Comparison of ENCODE assay signal across 8 cellular contexts in genomic region chr2:65129276-65129612, GRCh38. TPM values are rescaled to one million over a fixed set of nuclear protein-coding genes. Genes with fewer than 3 reads are reported as not detected.
DNase-seq lines count a peak whose midpoint lies in the region; ATAC-seq and TF ChIP-seq lines count a peak whose summit lies in the region.

No MANE protein-coding gene starts in this region.

- 0% methylated on average over 9 of the region's 9 CpGs for WGBS in HUES64

- H2AFZ ChIP-seq in ACC112 (ENCODE audit: low read length, unreplicated experiment) = no peak overlapping the region

- ATAC-seq in activated naive CD8-positive, alpha-beta T cell treated with anti-CD3 and anti-CD28 coated beads, Interleukin-2, amount 10 ng/mL, durations not matched to agents 7 days and 5 days (ENCODE audit: low read depth) = no peak
- ATAC-seq in GM21381 (IDR thresholded peaks at IDR 0.05; ENCODE audit: unreplicated experiment) = no peak

- H3K4me1 ChIP-seq in ACC112 (ENCODE audit: control insufficient read depth, insufficient read depth, low read length, unreplicated experiment) (peaks cover 32% of the 10 kb centered on the region), HUES64 (ENCODE audit: insufficient read depth, low read length) (peaks cover 28% of the 10 kb centered on the region), stomach smooth muscle (ENCODE audit: control insufficient read depth, insufficient read depth, low read length) (peaks cover 18% of the 10 kb centered on the region)

- H3K9me3 Mint-ChIP-seq in activated naive CD8-positive, alpha-beta T cell treated with anti-CD3 and anti-CD28 coated beads, Interleukin-2, amount 10 ng/mL, durations not matched to agents 7 days and 5 days = no peaks in the 10 kb centered on the region

- H3K4me3 ChIP-seq in ACC112 (ENCODE audit: low read depth, low read length) (peak overlapping the region; percentile 85), HUES64 (ENCODE audit: low read length) (peak overlapping the region; percentile 99), kidney epithelial cell (ENCODE audit: low read depth, low read length) (peak overlapping the region; percentile 95), stomach smooth muscle (ENCODE audit: low read length in 2 of 2) (peak overlapping the region; percentile 92 to 96)

- CTCF ChIA-PET in GM10248 (lab: Yijun Ruan, JAX) = interaction anchor here (0.6 to 3.0 kb wide), 15 partner anchors 10 to 475 kb away, joined by 3 to 19 read pairs (median 5); no protein-coding TSS in a partner anchor

- H3K4me3 Mint-ChIP-seq in activated naive CD8-positive, alpha-beta T cell treated with anti-CD3 and anti-CD28 coated beads, Interleukin-2, amount 10 ng/mL, durations not matched to agents 7 days and 5 days = peak overlapping the region; percentile 100

- H3K9me3 ChIP-seq in HUES64 (ENCODE audit: insufficient read depth, low read depth, low read length) = no peaks in the 10 kb centered on the region
- H3K9me3 ChIP-seq in stomach smooth muscle (ENCODE audit: control insufficient read depth in 2 of 2, low read length in 2 of 2) = no peaks in the 10 kb centered on the region

- H3K79me2 ChIP-seq in ACC112 (ENCODE audit: control insufficient read depth, insufficient read depth, low read length, unreplicated experiment) = peaks cover 56% of the 10 kb centered on the region

- H3K27ac ChIP-seq in ACC112 (ENCODE audit: low read depth, low read length) (peak overlapping the region; percentile 75), HUES64 (ENCODE audit: low read depth, low read length) (peak overlapping the region; percentile 98; the same call in 1 of the 2 replicates), stomach smooth muscle (ENCODE audit: low read length) (peak overlapping the region; percentile 95)

- H3K27me3 Mint-ChIP-seq in activated naive CD8-positive, alpha-beta T cell treated with anti-CD3 and anti-CD28 coated beads, Interleukin-2, amount 10 ng/mL, durations not matched to agents 7 days and 5 days = no peaks in the 10 kb centered on the region

- no peak for DNase-seq in activated naive CD8-positive, alpha-beta T cell treated with anti-CD3 and anti-CD28 coated beads, Interleukin-2, amount 10 ng/mL, durations not matched to agents 7 days and 5 days
- DNase-seq in kidney epithelial cell (ENCODE audit: low read depth) = no peak
- no peak for DNase-seq in GM10248 (ENCODE audit: extremely low spot score)
- no peak for DNase-seq in HuH-7.5 (ENCODE audit: low spot score)

- POLR2A ChIA-PET in activated naive CD8-positive, alpha-beta T cell treated with anti-CD3 and anti-CD28 coated beads, Interleukin-2, amount 10 ng/mL, durations not matched to agents 7 days and 5 days (lab: Charles Lee) = interaction anchor here (0.7 to 3.1 kb wide), 15 partner anchors 9 to 1541 kb away, joined by 3 to 43 read pairs (median 4); partner anchors contain the start of genes ACTR2, CEP68, MDH1 and WDPCP
- POLR2A ChIA-PET in GM10248 (lab: Yijun Ruan, JAX) = interaction anchor here (0.5 to 2.1 kb wide), 8 partner anchors 9 to 211 kb away, joined by 3 to 29 read pairs (median 4); partner anchors contain the start of gene ACTR2

- TF ChIP-seq CTCF in kidney epithelial cell (IDR thresholded peaks at IDR 0.05; ENCODE audit: insufficient read depth, low read length, poor library complexity, severe bottlenecking) = no peak
- TF ChIP-seq CTCF in GM10248 (IDR thresholded peaks at IDR 0.05; ENCODE audit: control extremely low read depth, extremely low read depth, low read depth, missing control alignments) = no peak

- H3K27me3 ChIP-seq in ACC112 (ENCODE audit: insufficient read depth, low read length) (no peaks in the 10 kb centered on the region), HUES64 (ENCODE audit: insufficient read depth, low read length) (no peaks in the 10 kb centered on the region), kidney epithelial cell (ENCODE audit: control insufficient read depth, insufficient read depth, low read length) (no peaks in the 10 kb centered on the region), stomach smooth muscle (ENCODE audit: control insufficient read depth in 1 of 2, insufficient read depth in 2 of 2, low read length in 2 of 2) (no peaks in the 10 kb centered on the region)

- peaks cover 5% of the 10 kb centered on the region for H3K36me3 Mint-ChIP-seq in activated naive CD8-positive, alpha-beta T cell treated with anti-CD3 and anti-CD28 coated beads, Interleukin-2, amount 10 ng/mL, durations not matched to agents 7 days and 5 days

- peak overlapping the region; percentile 99 for H3K27ac Mint-ChIP-seq in activated naive CD8-positive, alpha-beta T cell treated with anti-CD3 and anti-CD28 coated beads, Interleukin-2, amount 10 ng/mL, durations not matched to agents 7 days and 5 days

- H3K9ac ChIP-seq in HUES64 (ENCODE audit: low read depth, low read length) = peak overlapping the region; percentile 95
- peak overlapping the region; percentile 90 to 95 for H3K9ac ChIP-seq in stomach smooth muscle (ENCODE audit: low read length in 2 of 2)

- H3K36me3 ChIP-seq in ACC112 (ENCODE audit: insufficient read depth, low read length) (no peaks in the 10 kb centered on the region), HUES64 (ENCODE audit: insufficient read depth, low read length) (no peaks in the 10 kb centered on the region), kidney epithelial cell (ENCODE audit: control insufficient read depth, insufficient read depth, low read length) (no peaks in the 10 kb centered on the region), stomach smooth muscle (ENCODE audit: control insufficient read depth in 2 of 2, insufficient read depth in 2 of 2, low read length in 2 of 2) (no peaks in the 10 kb centered on the region)

- peaks cover 30% of the 10 kb centered on the region for H3K4me1 Mint-ChIP-seq in activated naive CD8-positive, alpha-beta T cell treated with anti-CD3 and anti-CD28 coated beads, Interleukin-2, amount 10 ng/mL, durations not matched to agents 7 days and 5 days

RNA-seq across cellular contexts. Expression of gene RAB1A, which starts 0.7 kb away (rescaled TPM):
- 118 TPM for polyA plus RNA-seq in HUES64 (2013, experiment 1 of 2)
- 123 TPM for polyA plus RNA-seq in HUES64 (2013, experiment 2 of 2)
- 10 to 100 TPM; 55.5 to 61.9 TPM for total RNA-seq in activated naive CD8-positive, alpha-beta T cell treated with anti-CD3 and anti-CD28 coated beads, Interleukin-2, amount 10 ng/mL, durations not matched to agents 7 days and 5 days
- 86.3 and 89.9 TPM in 2 replicates for total RNA-seq in kidney epithelial cell
